ENCODE assay signal across 1 cellular context in the genomic region with DNA sequence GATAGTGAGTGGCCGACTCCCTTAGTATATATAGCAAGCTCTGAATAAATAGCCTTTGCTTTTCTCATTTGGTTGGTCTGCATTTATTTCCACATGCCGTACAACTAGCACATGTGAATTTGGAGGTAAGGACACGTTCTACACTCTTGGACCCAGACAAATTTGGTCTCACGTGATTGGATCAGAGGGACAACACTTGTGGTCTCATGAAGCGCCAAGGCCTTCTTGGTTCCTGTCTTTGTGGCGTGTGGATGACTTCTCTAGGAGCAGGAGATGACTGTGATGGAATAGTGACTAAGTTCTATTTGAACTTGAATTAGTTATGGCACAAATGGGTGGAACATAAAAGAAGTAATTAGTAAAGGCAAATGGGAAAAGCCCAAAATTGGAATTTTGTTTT.
TF ChIP-seq lines count a peak whose summit lies in the region.

No MANE protein-coding gene starts in this region.

TF ChIP-seq in endothelial cell of umbilical vein, 7 proteins besides CTCF, POLR2A, EP300 and RAD21:
- TF ChIP-seq JUN (IDR thresholded peaks at IDR 0.05; ENCODE audit: borderline replicate concordance, insufficient read depth, insufficient read length, low read depth) (no peak), MYC (IDR thresholded peaks at IDR 0.05; ENCODE audit: low read depth, low read length) (no peak), POLR2AphosphoS5 (IDR thresholded peaks at IDR 0.05; ENCODE audit: insufficient read depth, low read depth, low read length) (no peak), FOS (IDR thresholded peaks at IDR 0.05; ENCODE audit: borderline replicate concordance, insufficient read depth, low read length) (no peak), EZH2 (IDR thresholded peaks at IDR 0.05; ENCODE audit: borderline replicate concordance, low read depth, low read length, severe bottlenecking) (no peak), GATA2 (IDR thresholded peaks at IDR 0.05; ENCODE audit: insufficient read depth, insufficient read length, low read depth, low read length) (no peak)
- TF ChIP-seq, protein P1, sequence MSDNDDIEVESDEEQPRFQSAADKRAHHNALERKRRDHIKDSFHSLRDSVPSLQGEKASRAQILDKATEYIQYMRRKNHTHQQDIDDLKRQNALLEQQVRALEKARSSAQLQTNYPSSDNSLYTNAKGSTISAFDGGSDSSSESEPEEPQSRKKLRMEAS (IDR thresholded peaks at IDR 0.05; ENCODE audit: insufficient read depth, insufficient read length): no peak
